Comparison of ENCODE assay signal across 16 cellular contexts in the genomic region with DNA sequence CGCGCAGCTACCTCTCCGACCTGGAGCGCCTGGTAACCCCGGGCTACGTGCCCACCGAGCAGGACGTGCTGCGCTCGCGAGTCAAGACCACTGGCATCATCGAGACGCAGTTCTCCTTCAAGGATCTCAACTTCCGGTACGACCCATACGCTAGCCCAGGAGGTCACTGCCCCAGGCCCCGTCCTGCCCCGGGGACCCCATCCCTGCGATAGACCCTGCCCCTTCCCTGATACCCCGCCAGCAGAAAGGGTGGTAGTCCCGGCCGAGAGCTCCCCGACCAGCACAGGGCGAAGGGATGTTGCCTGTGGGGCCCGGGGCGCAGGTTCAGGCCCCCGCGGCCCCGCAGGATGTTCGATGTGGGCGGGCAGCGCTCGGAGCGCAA. TPM values are rescaled to one million over a fixed set of nuclear protein-coding genes. Genes with fewer than 3 reads are reported as not detected.
"Had no signal": no experiment of that assay in that cellular context is flagged by ENCODE, and none has a peak within 500 bp of the region (broad histone marks: within the 10 kb centered on the region; RNA-seq: fewer than 3 reads in every experiment).

No MANE protein-coding gene starts in this region.

- H3K27ac Mint-ChIP-seq: activated CD4-positive, alpha-beta memory T cell treated with anti-CD3 and anti-CD28 coated beads for 36 hours; activated naive CD8-positive, alpha-beta T cell treated with anti-CD3 and anti-CD28 coated beads for 36 hours; effector memory CD8-positive, alpha-beta T cell; natural killer cell treated with Interleukin-12 subunit alpha and Interleukin-12 subunit beta and Interleukin-15 and Interleukin-18, amount 100 ng/mL, for 72 hours had no signal

- H3K36me3 ChIP-seq: brain microvascular endothelial cell, upper lobe of left lung had no signal

- H3K27ac ChIP-seq: brain microvascular endothelial cell, foreskin keratinocyte, skin epidermis, upper lobe of left lung had no signal

- H3K9me3 Mint-ChIP-seq: activated CD4-positive, alpha-beta memory T cell treated with anti-CD3 and anti-CD28 coated beads for 36 hours; activated naive CD8-positive, alpha-beta T cell treated with anti-CD3 and anti-CD28 coated beads for 36 hours; effector memory CD8-positive, alpha-beta T cell; memory B cell; natural killer cell treated with Interleukin-12 subunit alpha and Interleukin-12 subunit beta and Interleukin-15 and Interleukin-18, amount 100 ng/mL, for 72 hours had no signal

- H3K4me3 Mint-ChIP-seq: activated CD4-positive, alpha-beta memory T cell treated with anti-CD3 and anti-CD28 coated beads for 36 hours; activated naive CD8-positive, alpha-beta T cell treated with anti-CD3 and anti-CD28 coated beads for 36 hours; memory B cell had no signal

- H3K4me1 ChIP-seq: foreskin keratinocyte had no signal

- H3K9me3 ChIP-seq: mucosa of descending colon, upper lobe of left lung had no signal

- H3K36me3 Mint-ChIP-seq: activated CD4-positive, alpha-beta memory T cell treated with anti-CD3 and anti-CD28 coated beads for 36 hours; activated naive CD8-positive, alpha-beta T cell treated with anti-CD3 and anti-CD28 coated beads for 36 hours; memory B cell; natural killer cell treated with Interleukin-12 subunit alpha and Interleukin-12 subunit beta and Interleukin-15 and Interleukin-18, amount 100 ng/mL, for 72 hours had no signal

- H3K4me3 ChIP-seq: mucosa of descending colon, skin epidermis had no signal

RNA-seq across cellular contexts. Expression of a gene that starts 2.3 kb away (rescaled TPM):
- total RNA-seq: activated CD4-positive, alpha-beta memory T cell treated with anti-CD3 and anti-CD28 coated beads for 36 hours; cerebellum; dermis blood vessel endothelial cell; foreskin keratinocyte; kidney epithelial cell; left ventricle myocardium superior; mucosa of descending colon; natural killer cell treated with Interleukin-12 subunit alpha and Interleukin-12 subunit beta and Interleukin-15 and Interleukin-18, amount 100 ng/mL, for 72 hours; T-helper 2 cell treated with Interferon-gamma antibody and Interleukin-4, amounts not matched to agents 100 ng/mL and 5 ng/mL, for 36 hours; temporal lobe had no signal
- polyA plus RNA-seq: foreskin keratinocyte had no signal

RNA-seq across cellular contexts. Expression of a gene that starts 11.3 kb away (rescaled TPM):
- total RNA-seq: activated CD4-positive, alpha-beta memory T cell treated with anti-CD3 and anti-CD28 coated beads for 36 hours; dermis blood vessel endothelial cell; foreskin keratinocyte; natural killer cell treated with Interleukin-12 subunit alpha and Interleukin-12 subunit beta and Interleukin-15 and Interleukin-18, amount 100 ng/mL, for 72 hours; T-helper 2 cell treated with Interferon-gamma antibody and Interleukin-4, amounts not matched to agents 100 ng/mL and 5 ng/mL, for 36 hours had no signal
